ENCODE assay signal across 9 cellular contexts in the genomic region with DNA sequence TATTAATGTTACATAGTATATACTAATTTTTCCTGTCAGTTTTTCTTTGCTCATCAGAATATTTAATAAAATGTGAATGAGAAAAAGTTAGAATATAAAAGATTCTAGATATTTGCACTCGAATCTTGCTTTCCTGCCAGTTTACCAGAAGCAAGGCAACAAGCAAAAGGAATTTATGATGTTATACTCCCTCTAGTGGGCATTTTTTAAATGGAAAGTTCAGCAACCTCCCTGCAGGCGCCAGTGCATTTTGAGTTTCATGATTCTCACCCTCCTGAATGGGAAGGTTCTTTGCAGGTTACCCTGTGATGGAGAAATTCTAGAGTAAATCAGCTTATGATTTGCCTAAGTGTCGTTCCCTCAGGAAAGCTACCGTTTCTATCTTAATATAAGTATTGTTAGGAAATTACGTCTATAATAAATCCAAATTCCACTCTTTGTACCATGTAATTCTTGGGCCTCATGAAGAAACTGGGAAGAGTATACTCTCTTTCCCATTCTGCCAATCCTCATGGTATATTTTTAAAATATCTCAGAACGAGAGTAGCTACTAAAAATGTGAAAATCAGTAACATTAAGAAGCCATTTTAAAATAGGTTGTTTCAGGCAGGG.
DNase-seq lines count a peak whose midpoint lies in the region; TF ChIP-seq lines count a peak whose summit lies in the region.
"Had no signal": no experiment of that assay in that cellular context is flagged by ENCODE, and none has a peak within 500 bp of the region (broad histone marks: within the 10 kb centered on the region; RNA-seq: fewer than 3 reads in every experiment).

No MANE protein-coding gene starts in this region.

- no peak overlapping the region for H3K4me3 Mint-ChIP-seq in activated CD4-positive, alpha-beta memory T cell treated with anti-CD3 and anti-CD28 coated beads for 36 hours
- H3K4me3 Mint-ChIP-seq in activated CD4-positive, alpha-beta memory T cell treated with anti-CD3 and anti-CD28 coated beads, Interleukin-2, amount 10 ng/mL, durations not matched to agents 7 days and 5 days, result no peak overlapping the region
- no peak overlapping the region for H3K4me3 Mint-ChIP-seq in mesothelial cell of epicardium
- H3K4me3 Mint-ChIP-seq: dendritic cell treated with granulocyte-macrophage colony-stimulating factor and Interleukin-4, amounts not matched to agents 40 ng/mL and 50 ng/mL, for 4 days had no signal

- no peaks in the 10 kb centered on the region for H3K9me3 Mint-ChIP-seq in activated CD4-positive, alpha-beta memory T cell treated with anti-CD3 and anti-CD28 coated beads for 36 hours
- H3K9me3 Mint-ChIP-seq in activated CD4-positive, alpha-beta memory T cell treated with anti-CD3 and anti-CD28 coated beads, Interleukin-2, amount 10 ng/mL, durations not matched to agents 7 days and 5 days, result no peaks in the 10 kb centered on the region
- H3K9me3 Mint-ChIP-seq in mesothelial cell of epicardium, result no peaks in the 10 kb centered on the region
- H3K9me3 Mint-ChIP-seq: dendritic cell treated with granulocyte-macrophage colony-stimulating factor and Interleukin-4, amounts not matched to agents 40 ng/mL and 50 ng/mL, for 4 days had no signal

- H3K9me3 ChIP-seq in HAP-1, result no peaks in the 10 kb centered on the region

- H3K27me3 Mint-ChIP-seq in activated CD4-positive, alpha-beta memory T cell treated with anti-CD3 and anti-CD28 coated beads for 36 hours, result peaks cover 2% of the 10 kb centered on the region
- H3K27me3 Mint-ChIP-seq in activated CD4-positive, alpha-beta memory T cell treated with anti-CD3 and anti-CD28 coated beads, Interleukin-2, amount 10 ng/mL, durations not matched to agents 7 days and 5 days, result no peaks in the 10 kb centered on the region
- no peaks in the 10 kb centered on the region for H3K27me3 Mint-ChIP-seq in mesothelial cell of epicardium (ENCODE audit: low read depth)
- H3K27me3 Mint-ChIP-seq: dendritic cell treated with granulocyte-macrophage colony-stimulating factor and Interleukin-4, amounts not matched to agents 40 ng/mL and 50 ng/mL, for 4 days had no signal

- intact Hi-C loops in activated CD4-positive, alpha-beta memory T cell treated with anti-CD3 and anti-CD28 coated beads for 36 hours (cut with micrococcal nuclease), result loop anchor here (1.0 to 10.0 kb wide), 4 partner anchors 353 to 1373 kb away; partner anchors contain the start of gene CRPPA

- H3K4me1 Mint-ChIP-seq in activated CD4-positive, alpha-beta memory T cell treated with anti-CD3 and anti-CD28 coated beads for 36 hours (ENCODE audit: low read depth), result no peaks in the 10 kb centered on the region
- H3K4me1 Mint-ChIP-seq in activated CD4-positive, alpha-beta memory T cell treated with anti-CD3 and anti-CD28 coated beads, Interleukin-2, amount 10 ng/mL, durations not matched to agents 7 days and 5 days, result no peaks in the 10 kb centered on the region
- peaks cover 5% of the 10 kb centered on the region for H3K4me1 Mint-ChIP-seq in mesothelial cell of epicardium

- in situ Hi-C loops in HAP-1 (cut with MboI; ENCODE audit: low sequenced_read_pairs), result loop anchor here (10.0 kb wide), 1 partner anchor 757 kb away; no protein-coding TSS in a partner anchor

- H3K36me3 ChIP-seq in HAP-1 (replicated peaks), result no peaks in the 10 kb centered on the region

- peaks cover 3% of the 10 kb centered on the region; the same call in 1 of the 2 replicates for H3K27me3 ChIP-seq in HAP-1 (ENCODE audit: low read depth)

- no peak overlapping the region for H3K4me3 ChIP-seq in HAP-1

- POLR2A ChIA-PET in activated CD4-positive, alpha-beta memory T cell treated with anti-CD3 and anti-CD28 coated beads for 36 hours (lab: Charles Lee), result no interaction called here
- POLR2A ChIA-PET in activated CD4-positive, alpha-beta memory T cell treated with anti-CD3 and anti-CD28 coated beads, Interleukin-2, amount 10 ng/mL, durations not matched to agents 7 days and 5 days (lab: Charles Lee), result no interaction called here

- peak; percentile 68 for TF ChIP-seq CTCF in LNCAP (IDR thresholded peaks at IDR 0.05)
- peak; percentile 94 for TF ChIP-seq CTCF in mesothelial cell of epicardium (IDR thresholded peaks at IDR 0.05; ENCODE audit: unreplicated experiment)

- no peaks in the 10 kb centered on the region for H3K36me3 Mint-ChIP-seq in activated CD4-positive, alpha-beta memory T cell treated with anti-CD3 and anti-CD28 coated beads for 36 hours
- no peaks in the 10 kb centered on the region for H3K36me3 Mint-ChIP-seq in activated CD4-positive, alpha-beta memory T cell treated with anti-CD3 and anti-CD28 coated beads, Interleukin-2, amount 10 ng/mL, durations not matched to agents 7 days and 5 days (ENCODE audit: low read depth)
- H3K36me3 Mint-ChIP-seq in mesothelial cell of epicardium, result no peaks in the 10 kb centered on the region

- peak; percentile 14 for DNase-seq in activated CD4-positive, alpha-beta memory T cell treated with anti-CD3 and anti-CD28 coated beads for 36 hours
- DNase-seq in activated CD4-positive, alpha-beta memory T cell treated with anti-CD3 and anti-CD28 coated beads, Interleukin-2, amount 10 ng/mL, durations not matched to agents 7 days and 5 days, result no peak
- DNase-seq in HAP-1 (ENCODE audit: low spot score in 2 of 2), result peak; percentile 23 to 65
- peak; percentile 34 for DNase-seq in OCI-M2 (lab: John Stamatoyannopoulos, UW; ENCODE audit: unreplicated experiment)
- DNase-seq in dermis microvascular lymphatic vessel endothelial cell (ENCODE audit: low read depth in 2 of 2), result peak; percentile 70 to 78
- DNase-seq in mesothelial cell of epicardium (ENCODE audit: low spot score in 2 of 2, unreplicated experiment in 2 of 2), result no peak
- DNase-seq in GM19238 (ENCODE audit: insufficient read length, low spot score), result no peak

- H3K4me1 ChIP-seq in HAP-1, result no peaks in the 10 kb centered on the region

- H3K27ac Mint-ChIP-seq in activated CD4-positive, alpha-beta memory T cell treated with anti-CD3 and anti-CD28 coated beads for 36 hours, result no peak overlapping the region
- H3K27ac Mint-ChIP-seq in activated CD4-positive, alpha-beta memory T cell treated with anti-CD3 and anti-CD28 coated beads, Interleukin-2, amount 10 ng/mL, durations not matched to agents 7 days and 5 days, result no peak overlapping the region
- no peak overlapping the region for H3K27ac Mint-ChIP-seq in mesothelial cell of epicardium
- H3K27ac Mint-ChIP-seq: dendritic cell treated with granulocyte-macrophage colony-stimulating factor and Interleukin-4, amounts not matched to agents 40 ng/mL and 50 ng/mL, for 4 days had no signal

- CTCF ChIA-PET in activated CD4-positive, alpha-beta memory T cell treated with anti-CD3 and anti-CD28 coated beads for 36 hours (lab: Charles Lee), result interaction anchor here (0.7 to 1.2 kb wide), 4 partner anchors 21 to 771 kb away, joined by 3 read pairs; no protein-coding TSS in a partner anchor
- CTCF ChIA-PET in activated CD4-positive, alpha-beta memory T cell treated with anti-CD3 and anti-CD28 coated beads, Interleukin-2, amount 10 ng/mL, durations not matched to agents 7 days and 5 days (lab: Charles Lee), result interaction anchor here (1.1 to 2.0 kb wide), 2 partner anchors 12 to 493 kb away, joined by 4 read pairs; no protein-coding TSS in a partner anchor

Comparison
In these comparisons a context has a peak if more than half of its experiments do, and no peak if none do; other contexts are left out.
1. DNase-seq: peak in activated CD4-positive, alpha-beta memory T cell treated with anti-CD3 and anti-CD28 coated beads for 36 hours (single experiment), HAP-1 (2 of 2), OCI-M2 (single experiment) and dermis microvascular lymphatic vessel endothelial cell (2 of 2); none in activated CD4-positive, alpha-beta memory T cell treated with anti-CD3 and anti-CD28 coated beads, Interleukin-2, amount 10 ng/mL, durations not matched to agents 7 days and 5 days (single experiment), mesothelial cell of epicardium (0 of 2) and GM19238 (single experiment).